ENCODE assay signal across 12 cellular contexts in the genomic region with DNA sequence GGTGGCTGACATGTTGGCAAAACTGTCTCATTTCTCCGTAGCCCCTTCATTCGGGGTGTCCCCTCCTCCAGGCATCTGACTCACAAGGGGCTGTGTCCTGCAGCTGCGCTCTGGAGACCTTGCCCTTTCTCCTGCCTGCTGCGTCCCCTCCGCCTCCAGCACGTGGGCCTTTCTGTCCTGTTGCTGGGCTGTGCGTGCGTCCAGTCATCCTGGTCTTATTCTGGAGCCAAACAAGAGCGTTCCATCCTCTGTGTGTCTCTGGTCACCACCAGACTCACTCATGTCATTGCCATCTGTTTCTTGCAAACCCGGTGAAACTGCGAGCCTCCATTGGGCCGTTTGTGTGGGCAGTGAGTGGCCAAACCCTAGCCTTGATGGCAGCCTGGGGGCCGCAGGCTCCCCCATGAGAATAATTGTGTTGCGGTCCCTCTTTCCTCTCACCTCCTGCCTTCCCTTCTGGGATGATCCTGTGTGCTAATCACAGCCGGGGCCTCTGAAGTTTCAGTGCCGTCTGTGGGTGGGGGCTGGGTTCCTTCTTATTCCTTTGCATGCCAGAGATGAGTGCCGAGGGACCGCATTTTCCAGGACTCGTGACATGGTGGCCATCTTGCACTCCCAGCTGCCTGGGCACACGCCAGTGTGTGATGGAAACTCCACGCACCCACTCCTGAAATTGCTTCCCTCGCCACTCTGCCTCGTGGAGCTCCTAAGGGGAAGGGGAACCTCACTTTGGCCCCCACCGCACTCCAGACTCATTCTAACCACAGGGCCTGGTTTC.
"Had no signal": no experiment of that assay in that cellular context is flagged by ENCODE, and none has a peak within 500 bp of the region (broad histone marks: within the 10 kb centered on the region; RNA-seq: fewer than 3 reads in every experiment).

No MANE protein-coding gene starts in this region.

- H3K4me3 Mint-ChIP-seq: activated naive CD8-positive, alpha-beta T cell treated with anti-CD3 and anti-CD28 coated beads, Interleukin-2, amount 50 U/mL, for 24 hours; nephron progenitor cell had no signal

- H3K4me3 ChIP-seq: colonic mucosa, gastroesophageal sphincter, ovary, thyroid gland, uterus had no signal

- H3K9me3 ChIP-seq: colonic mucosa, gastroesophageal sphincter, ovary, thyroid gland, uterus had no signal

- H3K27ac ChIP-seq: colonic mucosa, gastroesophageal sphincter, ovary, thyroid gland, uterus had no signal

- H3K27ac Mint-ChIP-seq: activated naive CD8-positive, alpha-beta T cell treated with anti-CD3 and anti-CD28 coated beads, Interleukin-2, amount 50 U/mL, for 24 hours; nephron progenitor cell had no signal

- ATAC-seq: activated naive CD8-positive, alpha-beta T cell treated with anti-CD3 and anti-CD28 coated beads, Interleukin-2, amount 50 U/mL, for 24 hours; gastroesophageal sphincter had no signal

- H3K4me1 ChIP-seq: colonic mucosa, thyroid gland had no signal

- DNase-seq: activated CD4-positive, alpha-beta T cell treated with anti-CD3 and anti-CD28 coated beads for 48 hours; activated naive CD4-positive, alpha-beta T cell treated with Interleukin-2 at 50 U/mL for 16 hours; activated naive CD8-positive, alpha-beta T cell treated with anti-CD3 and anti-CD28 coated beads, Interleukin-2, amount 50 U/mL, for 24 hours; caudate nucleus; colonic mucosa; nephron progenitor cell; ovary; stimulated activated CD4-positive, alpha-beta T cell treated with anti-CD3 and anti-CD28 coated beads, Interleukin-15, amount 100 ng/mL, for 24 hours; stimulated activated CD4-positive, alpha-beta T cell treated with anti-CD3 and anti-CD28 coated beads, Interleukin-4, amount 100 ng/mL, for 24 hours; thyroid gland; uterus had no signal

- H3K27me3 ChIP-seq: colonic mucosa, gastroesophageal sphincter, ovary, thyroid gland, uterus had no signal

- H3K4me1 Mint-ChIP-seq: activated naive CD8-positive, alpha-beta T cell treated with anti-CD3 and anti-CD28 coated beads, Interleukin-2, amount 50 U/mL, for 24 hours had no signal

- H3K36me3 ChIP-seq: colonic mucosa, gastroesophageal sphincter, ovary, thyroid gland, uterus had no signal

- H3K9me3 Mint-ChIP-seq: activated naive CD8-positive, alpha-beta T cell treated with anti-CD3 and anti-CD28 coated beads, Interleukin-2, amount 50 U/mL, for 24 hours; nephron progenitor cell had no signal
